In genomic region chr3:18740631-18741583, GRCh38 we compare ENCODE assay signal across 8 cellular contexts.
A peak's percentile ranks its signal among the peaks of the same experiment; 100 is the strongest.
DNase-seq lines count a peak whose midpoint lies in the region; ATAC-seq, FAIRE-seq and TF ChIP-seq lines count a peak whose summit lies in the region.

No MANE protein-coding gene starts in this region.

- FAIRE-seq in GM19239 (lab: Jason Lieb, UNC): peak; percentile 95

- intact Hi-C loops in vagina (cut with DNase I): no loop called here

- H3K27ac ChIP-seq in vagina: no peak overlapping the region

- H3K36me3 ChIP-seq in vagina: no peaks in the 10 kb centered on the region

- no peaks in the 10 kb centered on the region for H3K27me3 ChIP-seq in vagina

- DNase-seq in GM19239 (ENCODE audit: insufficient read length, low spot score): no peak
- DNase-seq in medulla oblongata (ENCODE audit: extremely low spot score): peak; percentile 51
- no peak for DNase-seq in SKM-1 (lab: John Stamatoyannopoulos, UW; ENCODE audit: unreplicated experiment)
- DNase-seq in NCI-H226: no peak
- no peak for DNase-seq in vagina (ENCODE audit: extremely low spot score in 2 of 2)
- no peak for DNase-seq in NCI-H526 (lab: John Stamatoyannopoulos, UW)

- no peaks in the 10 kb centered on the region for H3K4me1 ChIP-seq in vagina

- H3K9me3 ChIP-seq in vagina: no peaks in the 10 kb centered on the region

- no peak for TF ChIP-seq CTCF in vagina (IDR thresholded peaks at IDR 0.05)

- no peak overlapping the region for H3K4me3 ChIP-seq in vagina

- TF ChIP-seq POLR2A in vagina (IDR thresholded peaks at IDR 0.05): no peak

- ATAC-seq in HG03066 (IDR thresholded peaks at IDR 0.05; ENCODE audit: low read depth, unreplicated experiment): peak; percentile 89
- peak; percentile 72 for ATAC-seq in activated CD4-positive, CD25-positive, alpha-beta regulatory T cell treated with anti-CD3 and anti-CD28 coated beads, Interleukin-2, amount 50 U/mL, for 24 hours
